8 cellular contexts compared by ENCODE assay signal in genomic region chr13:40986328-40986856, GRCh38. TPM values are rescaled to one million over a fixed set of nuclear protein-coding genes. Genes with fewer than 3 reads are reported as not detected.
DNase-seq lines count a peak whose midpoint lies in the region; ATAC-seq and TF ChIP-seq lines count a peak whose summit lies in the region.

No MANE protein-coding gene starts in this region.

- DNase-seq in activated T-cell treated with anti-CD3 and anti-CD28 coated beads, Interleukin-2, amount 50 U/mL, for 4 hours = no peak
- no peak for DNase-seq in activated T-cell treated with anti-CD3 and anti-CD28 coated beads, Interleukin-2, amount 50 U/mL, for 1 hour
- DNase-seq in activated naive CD8-positive, alpha-beta T cell treated with anti-CD3 and anti-CD28 coated beads, Interleukin-2, amount 10 ng/mL, durations not matched to agents 7 days and 5 days = no peak
- DNase-seq in upper lobe of left lung (no peak), chondrocyte (ENCODE audit: low spot score) (no peak)

- POLR2A ChIA-PET in activated naive CD8-positive, alpha-beta T cell treated with anti-CD3 and anti-CD28 coated beads, Interleukin-2, amount 10 ng/mL, durations not matched to agents 7 days and 5 days (lab: Charles Lee) = interaction anchor here (0.7 to 3.8 kb wide), 6 partner anchors 9 to 33 kb away, joined by 3 to 18 read pairs (median 6); partner anchors contain the start of gene ELF1

- WGBS in upper lobe of left lung, 2 donors = 31 to 35% methylated on average over 3 of the region's 3 CpGs

- H3K9me3 ChIP-seq in upper lobe of left lung = no peaks in the 10 kb centered on the region

- TF ChIP-seq CTCF in upper lobe of left lung (IDR thresholded peaks at IDR 0.05) (no peak), chondrocyte (IDR thresholded peaks at IDR 0.05) (no peak)

- no peak overlapping the region for H3K4me3 ChIP-seq in upper lobe of left lung

- no peak for TF ChIP-seq POLR2A in upper lobe of left lung (IDR thresholded peaks at IDR 0.05)

- no peaks in the 10 kb centered on the region for H3K27me3 Mint-ChIP-seq in activated T-cell treated with anti-CD3 and anti-CD28 coated beads, Interleukin-2, amount 50 U/mL, for 4 hours (ENCODE audit: low read depth)
- no peaks in the 10 kb centered on the region for H3K27me3 Mint-ChIP-seq in activated naive CD8-positive, alpha-beta T cell treated with anti-CD3 and anti-CD28 coated beads, Interleukin-2, amount 10 ng/mL, durations not matched to agents 7 days and 5 days
- H3K27me3 Mint-ChIP-seq in chondrocyte (ENCODE audit: low read depth) = no peaks in the 10 kb centered on the region

- H3K27ac ChIP-seq in layer of hippocampus (ENCODE audit: low read depth, low read length) = peak overlapping the region; percentile 56
- peak overlapping the region; percentile 76 to 91 (median 86) for H3K27ac ChIP-seq in upper lobe of left lung

- no peaks in the 10 kb centered on the region for H3K9me3 Mint-ChIP-seq in activated T-cell treated with anti-CD3 and anti-CD28 coated beads, Interleukin-2, amount 50 U/mL, for 4 hours
- H3K9me3 Mint-ChIP-seq in activated naive CD8-positive, alpha-beta T cell treated with anti-CD3 and anti-CD28 coated beads, Interleukin-2, amount 10 ng/mL, durations not matched to agents 7 days and 5 days = no peaks in the 10 kb centered on the region
- H3K9me3 Mint-ChIP-seq in chondrocyte (ENCODE audit: low read depth) = no peaks in the 10 kb centered on the region

- H3K27ac Mint-ChIP-seq in activated naive CD8-positive, alpha-beta T cell treated with anti-CD3 and anti-CD28 coated beads, Interleukin-2, amount 10 ng/mL, durations not matched to agents 7 days and 5 days = peak overlapping the region; percentile 94
- H3K27ac Mint-ChIP-seq in chondrocyte (ENCODE audit: unreplicated experiment) = no peak overlapping the region

- no peak for ATAC-seq in activated T-cell treated with anti-CD3 and anti-CD28 coated beads, Interleukin-2, amount 50 U/mL, for 4 hours
- ATAC-seq in activated naive CD8-positive, alpha-beta T cell treated with anti-CD3 and anti-CD28 coated beads, Interleukin-2, amount 10 ng/mL, durations not matched to agents 7 days and 5 days (ENCODE audit: low read depth) = no peak
- peak; percentile 59 to 76 for ATAC-seq in upper lobe of left lung (ENCODE audit: low FRiP score in 2 of 2)
- no peak for ATAC-seq in HG03175 (IDR thresholded peaks at IDR 0.05; ENCODE audit: unreplicated experiment)
- no peak for ATAC-seq in GM21367 (IDR thresholded peaks at IDR 0.05; ENCODE audit: unreplicated experiment)

- H3K36me3 ChIP-seq in upper lobe of left lung = no peaks in the 10 kb centered on the region

- no peaks in the 10 kb centered on the region for H3K27me3 ChIP-seq in layer of hippocampus (ENCODE audit: control insufficient read depth, insufficient read depth, low read length)
- H3K27me3 ChIP-seq in upper lobe of left lung = no peaks in the 10 kb centered on the region

- peaks cover 3% of the 10 kb centered on the region for H3K36me3 Mint-ChIP-seq in activated T-cell treated with anti-CD3 and anti-CD28 coated beads, Interleukin-2, amount 50 U/mL, for 4 hours (ENCODE audit: insufficient read depth)
- H3K36me3 Mint-ChIP-seq in activated naive CD8-positive, alpha-beta T cell treated with anti-CD3 and anti-CD28 coated beads, Interleukin-2, amount 10 ng/mL, durations not matched to agents 7 days and 5 days = peaks cover 15% of the 10 kb centered on the region
- H3K36me3 Mint-ChIP-seq in chondrocyte (ENCODE audit: low read depth) = no peaks in the 10 kb centered on the region

- no peak for TF ChIP-seq EP300 in upper lobe of left lung (IDR thresholded peaks at IDR 0.05)

- peaks cover 61% of the 10 kb centered on the region for H3K4me1 Mint-ChIP-seq in activated T-cell treated with anti-CD3 and anti-CD28 coated beads, Interleukin-2, amount 50 U/mL, for 4 hours (ENCODE audit: low read depth)
- H3K4me1 Mint-ChIP-seq in activated naive CD8-positive, alpha-beta T cell treated with anti-CD3 and anti-CD28 coated beads, Interleukin-2, amount 10 ng/mL, durations not matched to agents 7 days and 5 days = peaks cover 52% of the 10 kb centered on the region
- peaks cover 41% of the 10 kb centered on the region for H3K4me1 Mint-ChIP-seq in chondrocyte (ENCODE audit: low read depth)

- H3K4me3 Mint-ChIP-seq in activated T-cell treated with anti-CD3 and anti-CD28 coated beads, Interleukin-2, amount 50 U/mL, for 4 hours = peak overlapping the region; percentile 67
- peak overlapping the region; percentile 84 for H3K4me3 Mint-ChIP-seq in activated naive CD8-positive, alpha-beta T cell treated with anti-CD3 and anti-CD28 coated beads, Interleukin-2, amount 10 ng/mL, durations not matched to agents 7 days and 5 days
- no peak overlapping the region for H3K4me3 Mint-ChIP-seq in chondrocyte (ENCODE audit: unreplicated experiment)

- peaks cover 36 to 55% (median 45%) of the 10 kb centered on the region in 4 donors for H3K4me1 ChIP-seq in upper lobe of left lung

RNA-seq across cellular contexts. Expression of gene ELF1, which starts 32.7 kb away (rescaled TPM):
- total RNA-seq in activated T-cell treated with anti-CD3 and anti-CD28 coated beads, Interleukin-2, amount 50 U/mL, for 4 hours = 10 to 100 TPM; 49.0 to 56.6 (median 55.9) TPM
- total RNA-seq in activated naive CD8-positive, alpha-beta T cell treated with anti-CD3 and anti-CD28 coated beads, Interleukin-2, amount 10 ng/mL, durations not matched to agents 7 days and 5 days = 100 to 1,000 TPM; 134 to 142 TPM
- 100 to 1,000 TPM in 1 of 6 donors, 10 to 100 TPM in 5; 52.6 to 134 (median 78.6) TPM for total RNA-seq in upper lobe of left lung
- 45.7 to 46.7 TPM (median 45.8 TPM) in 3 replicates for total RNA-seq in chondrocyte

Comparison
In these comparisons a context has a peak if more than half of its experiments do, and no peak if none do; other contexts are left out.
1. ATAC-seq: peak in upper lobe of left lung (2 of 2); none in activated T-cell treated with anti-CD3 and anti-CD28 coated beads, Interleukin-2, amount 50 U/mL, for 4 hours (0 of 2), activated naive CD8-positive, alpha-beta T cell treated with anti-CD3 and anti-CD28 coated beads, Interleukin-2, amount 10 ng/mL, durations not matched to agents 7 days and 5 days (single experiment), HG03175 (single experiment) and GM21367 (single experiment).